14 cellular contexts compared by ENCODE assay signal in the genomic region with DNA sequence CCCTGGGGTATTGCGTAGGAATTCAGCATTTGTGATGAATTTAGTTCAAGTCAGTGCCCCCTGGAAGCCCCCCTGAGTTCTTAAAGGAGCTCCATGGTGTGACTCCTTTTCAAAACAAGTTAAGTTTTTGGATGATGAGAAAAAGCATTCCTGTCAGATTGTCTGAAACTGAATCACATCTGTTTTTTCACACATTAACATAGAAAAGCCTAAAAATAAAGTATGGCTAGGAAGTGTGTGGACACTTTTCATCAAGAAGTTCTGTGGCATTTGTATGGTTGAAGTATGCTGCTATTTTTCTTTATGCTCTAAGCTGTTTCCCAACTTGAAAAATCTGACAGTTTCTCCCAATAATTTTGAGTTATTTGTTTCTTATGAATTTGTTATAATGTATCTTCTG. TPM values are rescaled to one million over a fixed set of nuclear protein-coding genes. Genes with fewer than 3 reads are reported as not detected.
DNase-seq lines count a peak whose midpoint lies in the region; ATAC-seq and TF ChIP-seq lines count a peak whose summit lies in the region.
"Had no signal": no experiment of that assay in that cellular context is flagged by ENCODE, and none has a peak within 500 bp of the region (broad histone marks: within the 10 kb centered on the region; RNA-seq: fewer than 3 reads in every experiment).

No MANE protein-coding gene starts in this region.

- H3K27me3 Mint-ChIP-seq in CD8-positive, alpha-beta memory T cell: no peaks in the 10 kb centered on the region
- no peaks in the 10 kb centered on the region for H3K27me3 Mint-ChIP-seq in activated CD8-positive, alpha-beta T cell treated with anti-CD3 and anti-CD28 coated beads for 36 hours
- no peaks in the 10 kb centered on the region for H3K27me3 Mint-ChIP-seq in memory B cell

- H3K79me2 ChIP-seq in PC-3 (ENCODE audit: low read length): no peaks in the 10 kb centered on the region

- peak overlapping the region; percentile 46 to 80 (median 70) for H3K4me3 Mint-ChIP-seq in CD8-positive, alpha-beta memory T cell
- peak overlapping the region; percentile 47 for H3K4me3 Mint-ChIP-seq in activated CD8-positive, alpha-beta T cell treated with anti-CD3 and anti-CD28 coated beads for 36 hours
- H3K4me3 Mint-ChIP-seq in memory B cell: peak overlapping the region; percentile 50
- H3K4me3 Mint-ChIP-seq: WTC11 had no signal

- no peak for ATAC-seq in activated CD8-positive, alpha-beta T cell treated with anti-CD3 and anti-CD28 coated beads for 36 hours
- ATAC-seq in memory B cell (ENCODE audit: low read depth) (no peak), PC-3 (no peak), HG02870 (IDR thresholded peaks at IDR 0.05; ENCODE audit: unreplicated experiment) (no peak)
- ATAC-seq: WTC11 had no signal

- no peaks in the 10 kb centered on the region for H3K9me3 Mint-ChIP-seq in CD8-positive, alpha-beta memory T cell
- no peaks in the 10 kb centered on the region for H3K9me3 Mint-ChIP-seq in activated CD8-positive, alpha-beta T cell treated with anti-CD3 and anti-CD28 coated beads for 36 hours
- H3K9me3 Mint-ChIP-seq in memory B cell: no peaks in the 10 kb centered on the region
- H3K9me3 Mint-ChIP-seq: activated T-helper 2 cell treated with anti-CD3 and anti-CD28 coated beads, Interferon-gamma antibody, Interleukin-2, Interleukin-4, amounts not matched to agents 10 μg/mL and 5 μg/mL and 100 μg/mL, durations not matched to agents 14 hours and 24 hours and 36 hours; WTC11 had no signal

- H3K4me2 ChIP-seq in PC-3 (ENCODE audit: low read length): no peak overlapping the region
- H3K4me2 ChIP-seq: SK-N-SH had no signal

- BruUV-seq in PC-3 (replicated peaks; lab: Mats Ljungman, UMichigan): no TSS peak

- H3K4me3 ChIP-seq in CD8-positive, alpha-beta memory T cell (ENCODE audit: low read length): peak overlapping the region; percentile 37
- H3K4me3 ChIP-seq in PC-3 (ENCODE audit: low read length): no peak overlapping the region

- H3K36me3 ChIP-seq in CD8-positive, alpha-beta memory T cell (ENCODE audit: insufficient read depth, low read length): no peaks in the 10 kb centered on the region
- H3K36me3 ChIP-seq in PC-3 (ENCODE audit: low read depth, low read length): 0 out of 2 replicates have a peak, but pooled peaks cover 3% of the 10 kb centered on the region

- no peaks in the 10 kb centered on the region for H3K27me3 ChIP-seq in CD8-positive, alpha-beta memory T cell (ENCODE audit: insufficient read depth, low read length, poor library complexity, severe bottlenecking)
- no peaks in the 10 kb centered on the region for H3K27me3 ChIP-seq in PC-3 (ENCODE audit: low read length)

- H3K9me3 ChIP-seq in CD8-positive, alpha-beta memory T cell (ENCODE audit: low read length): no peaks in the 10 kb centered on the region
- no peaks in the 10 kb centered on the region for H3K9me3 ChIP-seq in PC-3 (ENCODE audit: low read length)
- H3K9me3 ChIP-seq: SK-N-SH had no signal

- POLR2A ChIA-PET in CD8-positive, alpha-beta memory T cell (lab: Charles Lee): interaction anchor here (1.0 to 1.7 kb wide), 3 partner anchors 11 to 31 kb away, joined by 3 to 18 read pairs (median 4); no protein-coding TSS in a partner anchor
- POLR2A ChIA-PET in activated CD8-positive, alpha-beta T cell treated with anti-CD3 and anti-CD28 coated beads for 36 hours (lab: Charles Lee): interaction anchor here (0.9 to 1.5 kb wide), 3 partner anchors 10 to 33 kb away, joined by 3 to 9 read pairs (median 5); no protein-coding TSS in a partner anchor
- POLR2A ChIA-PET in PC-3 (lab: Charles Lee; ENCODE audit: unreplicated experiment): no interaction called here

- peak overlapping the region; percentile 96 to 100 (median 98) for H3K27ac Mint-ChIP-seq in CD8-positive, alpha-beta memory T cell
- H3K27ac Mint-ChIP-seq in activated CD8-positive, alpha-beta T cell treated with anti-CD3 and anti-CD28 coated beads for 36 hours: peak overlapping the region; percentile 98
- peak overlapping the region; percentile 100 for H3K27ac Mint-ChIP-seq in memory B cell
- H3K27ac Mint-ChIP-seq: WTC11 had no signal

- H3K4me1 Mint-ChIP-seq in CD8-positive, alpha-beta memory T cell: peaks cover 66 to 83% (median 78%) of the 10 kb centered on the region in 3 donors
- H3K4me1 Mint-ChIP-seq in activated CD8-positive, alpha-beta T cell treated with anti-CD3 and anti-CD28 coated beads for 36 hours (ENCODE audit: low read depth): peaks cover 80% of the 10 kb centered on the region
- H3K4me1 Mint-ChIP-seq in memory B cell: peaks cover 45% of the 10 kb centered on the region

- peaks cover 0 to 19% (median 0%) of the 10 kb centered on the region in 3 donors for H3K36me3 Mint-ChIP-seq in CD8-positive, alpha-beta memory T cell
- peaks cover 31% of the 10 kb centered on the region for H3K36me3 Mint-ChIP-seq in activated CD8-positive, alpha-beta T cell treated with anti-CD3 and anti-CD28 coated beads for 36 hours (ENCODE audit: low read depth)
- peaks cover 7% of the 10 kb centered on the region for H3K36me3 Mint-ChIP-seq in memory B cell
- H3K36me3 Mint-ChIP-seq: WTC11 had no signal

- H3K9ac ChIP-seq in PC-3 (ENCODE audit: low read length): no peak overlapping the region
- H3K9ac ChIP-seq: SK-N-SH had no signal

- no peaks in the 10 kb centered on the region for H3K9me2 ChIP-seq in PC-3 (replicated peaks; ENCODE audit: low read length)
- H3K9me2 ChIP-seq: SK-N-SH had no signal

- peak overlapping the region; percentile 36 for H3K27ac ChIP-seq in CD8-positive, alpha-beta memory T cell (ENCODE audit: low read depth, low read length)
- H3K27ac ChIP-seq in PC-3 (ENCODE audit: low read length): no peak overlapping the region
- H3K27ac ChIP-seq: C4-2B had no signal

- peaks cover 73% of the 10 kb centered on the region for H3K4me1 ChIP-seq in CD8-positive, alpha-beta memory T cell (ENCODE audit: insufficient read depth, low read length)
- no peaks in the 10 kb centered on the region for H3K4me1 ChIP-seq in PC-3 (ENCODE audit: insufficient read depth, low read length)

- DNase-seq in AG08395 (ENCODE audit: low spot score) (peak; percentile 29), memory B cell (ENCODE audit: low spot score in 2 of 2) (no peak), PC-3 (no peak), NCI-H2171 (lab: John Stamatoyannopoulos, UW) (no peak), RKO (ENCODE audit: low spot score) (no peak)
- no peak for DNase-seq in CD8-positive, alpha-beta memory T cell
- no peak for DNase-seq in activated CD8-positive, alpha-beta T cell treated with anti-CD3 and anti-CD28 coated beads for 36 hours
- DNase-seq: NCI-H1105 treated with DMSO at 0.1 percent for 48 hours, NCI-H446, SK-N-SH had no signal

- no peak overlapping the region for H2AFZ ChIP-seq in PC-3 (ENCODE audit: low read length)

- no peaks in the 10 kb centered on the region for H4K20me1 ChIP-seq in PC-3 (ENCODE audit: low read length)

- no peaks in the 10 kb centered on the region for H3F3A ChIP-seq in PC-3 (ENCODE audit: low read length, unreplicated experiment)

- CTCF ChIA-PET in CD8-positive, alpha-beta memory T cell (lab: Charles Lee): interaction anchor here (2.6 kb wide), 1 partner anchor 15 kb away, joined by 10 read pairs; no protein-coding TSS in a partner anchor
- CTCF ChIA-PET in activated CD8-positive, alpha-beta T cell treated with anti-CD3 and anti-CD28 coated beads for 36 hours (lab: Charles Lee): interaction anchor here (0.9 to 1.0 kb wide), 2 partner anchors 14 to 33 kb away, joined by 3 to 4 read pairs; no protein-coding TSS in a partner anchor
- CTCF ChIA-PET in PC-3 (lab: Charles Lee): no interaction called here

- TF ChIP-seq CTCF in activated CD8-positive, alpha-beta T cell treated with anti-CD3 and anti-CD28 coated beads for 36 hours (IDR thresholded peaks at IDR 0.05): no peak
- no peak for TF ChIP-seq CTCF in PC-3 (conservative IDR thresholded peaks at IDR 0.05; ENCODE audit: low read depth, low read length)

- intact Hi-C loops in activated CD8-positive, alpha-beta T cell treated with anti-CD3 and anti-CD28 coated beads for 36 hours (cut with micrococcal nuclease): no loop called here
- intact Hi-C loops in PC-3 (cut with micrococcal nuclease): no loop called here

RNA-seq across cellular contexts. Expression of gene PRDM2, which starts 33.7 kb away (rescaled TPM):
- total RNA-seq in CD8-positive, alpha-beta memory T cell: 10 to 100 TPM; 67.9 to 70.1 TPM
- polyA plus RNA-seq in CD8-positive, alpha-beta memory T cell: 24.4 TPM
- 10 to 100 TPM; 41.2 to 43.6 TPM for total RNA-seq in activated CD8-positive, alpha-beta T cell treated with anti-CD3 and anti-CD28 coated beads for 36 hours
- 9.4 and 13.8 TPM in 2 replicates for total RNA-seq in PC-3 (2014; rRNA removed)
